Comparison of ENCODE assay signal across 21 cellular contexts in the genomic region with DNA sequence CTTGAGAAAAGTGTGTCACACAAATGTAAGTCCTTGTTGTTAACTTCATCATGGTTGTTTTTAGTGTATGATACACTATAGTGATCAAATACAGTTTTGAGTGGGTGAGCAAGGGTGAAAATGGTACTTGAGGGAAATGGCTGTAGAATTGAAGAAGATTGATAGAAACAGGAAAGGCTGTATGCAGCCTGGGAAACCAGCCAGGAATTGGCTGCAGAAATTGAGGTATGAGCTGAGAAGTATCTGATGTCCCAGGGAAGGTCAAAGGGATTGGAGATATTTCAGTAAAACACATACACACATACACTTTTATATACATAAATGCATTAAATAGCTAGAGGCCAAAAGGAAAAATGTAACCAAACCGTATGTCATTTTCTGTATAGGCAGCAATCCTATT. TPM values are rescaled to one million over a fixed set of nuclear protein-coding genes. Genes with fewer than 3 reads are reported as not detected.
"Had no signal": no experiment of that assay in that cellular context is flagged by ENCODE, and none has a peak within 500 bp of the region (broad histone marks: within the 10 kb centered on the region; RNA-seq: fewer than 3 reads in every experiment).

No MANE protein-coding gene starts in this region.

- H3K4me3 Mint-ChIP-seq: IgD-negative memory B cell had no signal

- H3K27ac Mint-ChIP-seq: IgD-negative memory B cell had no signal

- H3K27ac ChIP-seq: KMS-11 had no signal

- H3K9me3 Mint-ChIP-seq: IgD-negative memory B cell had no signal

- H3K4me1 Mint-ChIP-seq: IgD-negative memory B cell had no signal

- DNase-seq: Kasumi-1, MM.1S, NCI-H1092 treated with DMSO at 0.1 percent for 48 hours, NCI-H1436, NCI-H187 treated with DMSO at 0.1 percent for 48 hours, NCI-H2081, NCI-H2107, NCI-H2171 treated with DMSO at 0.1 percent for 48 hours, NCI-H345, NCI-H446 treated with DMSO at 0.1 percent for 48 hours, NCI-H510A treated with DMSO at 0.1 percent for 48 hours, NCI-H526, NCI-H82, Right ventricle myocardium superior, RPMI8226, SIG-M5 had no signal

- ATAC-seq: HepG2, K562 had no signal

- H3K36me3 Mint-ChIP-seq: IgD-negative memory B cell had no signal

- H3K4me3 ChIP-seq: K562 had no signal

RNA-seq across cellular contexts. Expression of a gene that starts 13.1 kb away (rescaled TPM):
- polyA plus RNA-seq: IgD-negative memory B cell, K562 had no signal

RNA-seq across cellular contexts. Expression of a gene that starts 49.9 kb away (rescaled TPM):
- total RNA-seq: HepG2, K562, SK-MEL-5 had no signal
- polyA plus RNA-seq: HepG2, IgD-negative memory B cell, K562 had no signal
